Comparison of ENCODE assay signal across 15 cellular contexts in genomic region chr17:14330492-14330920, GRCh38. TPM values are rescaled to one million over a fixed set of nuclear protein-coding genes. Genes with fewer than 3 reads are reported as not detected.
DNase-seq lines count a peak whose midpoint lies in the region; ATAC-seq lines count a peak whose summit lies in the region.
"Had no signal": no experiment of that assay in that cellular context is flagged by ENCODE, and none has a peak within 500 bp of the region (broad histone marks: within the 10 kb centered on the region; RNA-seq: fewer than 3 reads in every experiment).

No MANE protein-coding gene starts in this region.

- no peaks in the 10 kb centered on the region for H3K27me3 ChIP-seq in adipocyte (replicated peaks; ENCODE audit: control insufficient read depth, insufficient read depth, low read length)
- H3K27me3 ChIP-seq: stomach had no signal

- peaks cover 46% of the 10 kb centered on the region for H3K4me1 Mint-ChIP-seq in activated CD4-positive, alpha-beta T cell treated with anti-CD3 and anti-CD28 coated beads, Interleukin-2, amount 10 ng/mL, durations not matched to agents 7 days and 5 days
- peaks cover 75 to 95% of the 10 kb centered on the region in 2 donors for H3K4me1 Mint-ChIP-seq in immature natural killer cell
- peaks cover 20% of the 10 kb centered on the region for H3K4me1 Mint-ChIP-seq in stimulated activated memory B cell treated with anti-CD40 and anti-IgM and Interleukin-4, amounts not matched to agents 10 μg/mL and 1 μg/mL and 100 μg/mL, for 72 hours

- ATAC-seq in stimulated activated memory B cell treated with anti-CD40 and anti-IgM and Interleukin-4, amounts not matched to agents 10 μg/mL and 1 μg/mL and 100 μg/mL, for 72 hours = no peak

- CTCF ChIA-PET in activated CD4-positive, alpha-beta T cell treated with anti-CD3 and anti-CD28 coated beads, Interleukin-2, amount 10 ng/mL, durations not matched to agents 7 days and 5 days (lab: Charles Lee) = interaction anchor here (0.9 to 1.7 kb wide), 2 partner anchors 9 to 13 kb away, joined by 3 to 5 read pairs; no protein-coding TSS in a partner anchor

- H3K4me3 ChIP-seq in adipocyte (ENCODE audit: low read length) (peak overlapping the region; percentile 35), skeletal muscle cell (ENCODE audit: low read depth, low read length) (no peak overlapping the region)
- H3K4me3 ChIP-seq: SK-N-MC, stomach had no signal

- POLR2A ChIA-PET in activated CD4-positive, alpha-beta T cell treated with anti-CD3 and anti-CD28 coated beads, Interleukin-2, amount 10 ng/mL, durations not matched to agents 7 days and 5 days (lab: Charles Lee) = no interaction called here

- no peaks in the 10 kb centered on the region for H3K36me3 ChIP-seq in adipocyte (ENCODE audit: control insufficient read depth, insufficient read depth, low read length, severe bottlenecking)
- H3K36me3 ChIP-seq: stomach had no signal

- DNase-seq in activated CD4-positive, alpha-beta T cell treated with anti-CD3 and anti-CD28 coated beads, Interleukin-2, amount 10 ng/mL, durations not matched to agents 7 days and 5 days = no peak
- DNase-seq in activated CD4-positive, alpha-beta T cell treated with anti-CD3 and anti-CD28 coated beads, Interleukin-2, amount 50 U/mL, for 48 hours = no peak
- DNase-seq in adipocyte (ENCODE audit: low read depth) = peak; percentile 57
- DNase-seq in immature natural killer cell = no peak
- DNase-seq in skeletal muscle cell (ENCODE audit: low read depth) = peak; percentile 44
- no peak for DNase-seq in NCI-H446 treated with DMSO at 0.1 percent for 48 hours (lab: John Stamatoyannopoulos, UW)
- DNase-seq in EL = no peak
- DNase-seq: activated CD4-positive, alpha-beta T cell treated with anti-CD3 and anti-CD28 coated beads, Interleukin-2, amount 50 U/mL, for 1 hour; DMS79 treated with DMSO at 0.1 percent for 48 hours; NCI-H1048; occipital lobe; stimulated activated CD4-positive, alpha-beta T cell treated with anti-CD3 and anti-CD28 coated beads, Interleukin-2, amount 100 ng/mL, for 48 hours; stomach had no signal

- H3K36me3 Mint-ChIP-seq in activated CD4-positive, alpha-beta T cell treated with anti-CD3 and anti-CD28 coated beads, Interleukin-2, amount 10 ng/mL, durations not matched to agents 7 days and 5 days (ENCODE audit: low read depth) = peaks cover 5% of the 10 kb centered on the region
- H3K36me3 Mint-ChIP-seq in immature natural killer cell = no peaks in the 10 kb centered on the region
- peaks cover 4% of the 10 kb centered on the region for H3K36me3 Mint-ChIP-seq in stimulated activated memory B cell treated with anti-CD40 and anti-IgM and Interleukin-4, amounts not matched to agents 10 μg/mL and 1 μg/mL and 100 μg/mL, for 72 hours

- H3K9me3 Mint-ChIP-seq in activated CD4-positive, alpha-beta T cell treated with anti-CD3 and anti-CD28 coated beads, Interleukin-2, amount 10 ng/mL, durations not matched to agents 7 days and 5 days = no peaks in the 10 kb centered on the region
- no peaks in the 10 kb centered on the region for H3K9me3 Mint-ChIP-seq in immature natural killer cell
- peaks cover 3% of the 10 kb centered on the region for H3K9me3 Mint-ChIP-seq in stimulated activated memory B cell treated with anti-CD40 and anti-IgM and Interleukin-4, amounts not matched to agents 10 μg/mL and 1 μg/mL and 100 μg/mL, for 72 hours

- H3K27me3 Mint-ChIP-seq in activated CD4-positive, alpha-beta T cell treated with anti-CD3 and anti-CD28 coated beads, Interleukin-2, amount 10 ng/mL, durations not matched to agents 7 days and 5 days = no peaks in the 10 kb centered on the region
- H3K27me3 Mint-ChIP-seq in immature natural killer cell (ENCODE audit: low read depth in 3 of 3) = peaks cover 0 to 3% (median 2%) of the 10 kb centered on the region in 3 donors
- H3K27me3 Mint-ChIP-seq in stimulated activated memory B cell treated with anti-CD40 and anti-IgM and Interleukin-4, amounts not matched to agents 10 μg/mL and 1 μg/mL and 100 μg/mL, for 72 hours = peaks cover 9% of the 10 kb centered on the region

- H3K9ac ChIP-seq in adipocyte (ENCODE audit: low read length) = peak overlapping the region; percentile 26

- H3K27ac Mint-ChIP-seq in activated CD4-positive, alpha-beta T cell treated with anti-CD3 and anti-CD28 coated beads, Interleukin-2, amount 10 ng/mL, durations not matched to agents 7 days and 5 days = peak overlapping the region; percentile 9
- H3K27ac Mint-ChIP-seq in immature natural killer cell = peak overlapping the region; percentile 49 to 92 (median 84)
- H3K27ac Mint-ChIP-seq in stimulated activated memory B cell treated with anti-CD40 and anti-IgM and Interleukin-4, amounts not matched to agents 10 μg/mL and 1 μg/mL and 100 μg/mL, for 72 hours = no peak overlapping the region

- peaks cover 33% of the 10 kb centered on the region for H3K4me1 ChIP-seq in adipocyte (ENCODE audit: control insufficient read depth, insufficient read depth, low read length)

- H3K9me3 ChIP-seq in adipocyte (ENCODE audit: control insufficient read depth, low read length) = no peaks in the 10 kb centered on the region
- H3K9me3 ChIP-seq: stomach had no signal

- H3K4me3 Mint-ChIP-seq in activated CD4-positive, alpha-beta T cell treated with anti-CD3 and anti-CD28 coated beads, Interleukin-2, amount 10 ng/mL, durations not matched to agents 7 days and 5 days = no peak overlapping the region
- peak overlapping the region; percentile 60 to 84 (median 74) for H3K4me3 Mint-ChIP-seq in immature natural killer cell
- no peak overlapping the region for H3K4me3 Mint-ChIP-seq in stimulated activated memory B cell treated with anti-CD40 and anti-IgM and Interleukin-4, amounts not matched to agents 10 μg/mL and 1 μg/mL and 100 μg/mL, for 72 hours

RNA-seq across cellular contexts. Expression of gene HS3ST3B1, which starts 29.6 kb away (rescaled TPM):
- 10 to 100 TPM; 11.5 to 11.9 TPM for total RNA-seq in activated CD4-positive, alpha-beta T cell treated with anti-CD3 and anti-CD28 coated beads, Interleukin-2, amount 10 ng/mL, durations not matched to agents 7 days and 5 days
- 10 to 100 TPM in 1 of 3 donors, 1 to 10 TPM in 2; 6.6 to 14.2 (median 9.0) TPM for polyA plus RNA-seq in immature natural killer cell

Comparison
In these comparisons a context has a peak if more than half of its experiments do, and no peak if none do; other contexts are left out.
1. DNase-seq: peak in adipocyte (single experiment) and skeletal muscle cell (single experiment); none in activated CD4-positive, alpha-beta T cell treated with anti-CD3 and anti-CD28 coated beads, Interleukin-2, amount 10 ng/mL, durations not matched to agents 7 days and 5 days (single experiment), activated CD4-positive, alpha-beta T cell treated with anti-CD3 and anti-CD28 coated beads, Interleukin-2, amount 50 U/mL, for 48 hours (0 of 2), immature natural killer cell (0 of 3), NCI-H446 treated with DMSO at 0.1 percent for 48 hours (single experiment) and EL (single experiment).
2. H3K4me3 Mint-ChIP-seq: peak in immature natural killer cell (5 of 5); none in activated CD4-positive, alpha-beta T cell treated with anti-CD3 and anti-CD28 coated beads, Interleukin-2, amount 10 ng/mL, durations not matched to agents 7 days and 5 days (single experiment) and stimulated activated memory B cell treated with anti-CD40 and anti-IgM and Interleukin-4, amounts not matched to agents 10 μg/mL and 1 μg/mL and 100 μg/mL, for 72 hours (single experiment).